8 cellular contexts compared by ENCODE assay signal in the genomic region with DNA sequence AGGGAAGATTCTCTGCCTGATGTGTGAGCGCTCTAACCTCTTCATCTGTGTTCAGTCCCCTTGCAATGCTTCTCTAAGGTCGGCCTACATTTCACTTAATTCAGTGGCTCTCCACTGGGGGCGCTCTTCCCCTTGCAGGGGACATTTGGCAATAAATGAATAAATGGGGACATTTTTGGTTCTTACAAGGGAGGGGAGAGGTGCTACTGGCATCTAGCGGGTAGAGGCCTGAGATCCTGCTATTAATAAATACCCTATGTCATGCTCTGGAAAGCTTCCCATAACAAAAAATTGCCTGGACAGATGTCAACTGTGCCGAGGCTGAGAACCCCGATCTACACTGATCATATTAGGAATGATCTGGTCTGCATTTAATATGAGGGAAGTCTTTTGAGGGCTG. TPM values are rescaled to one million over a fixed set of nuclear protein-coding genes. Genes with fewer than 3 reads are reported as not detected.
DNase-seq lines count a peak whose midpoint lies in the region; ATAC-seq and TF ChIP-seq lines count a peak whose summit lies in the region.

No MANE protein-coding gene starts in this region.

- POLR2A ChIA-PET in CD4-positive, alpha-beta memory T cell (lab: Charles Lee; ENCODE audit: partially characterized antibody) = no interaction called here

- TF ChIP-seq POLR2A in Peyer's patch (IDR thresholded peaks at IDR 0.05) = no peak

- DNase-seq in CD4-positive, alpha-beta memory T cell = peak in 4 of 5 donors; percentile 43 to 46 (median 44)
- DNase-seq in HL-60 (ENCODE audit: low read depth in 1 of 2, low spot score in 1 of 2) (peak; percentile 66), Peyer's patch (peak; percentile 28 to 77 (median 59)), glomerular visceral epithelial cell (ENCODE audit: extremely low spot score) (peak; percentile 57), putamen (ENCODE audit: low spot score) (peak; percentile 24)
- DNase-seq in activated T-helper 2 cell treated with anti-CD3 and anti-CD28 coated beads, Interferon-gamma antibody, Interleukin-2, Interleukin-4, amounts not matched to agents 10 μg/mL and 5 μg/mL and 100 μg/mL, durations not matched to agents 14 hours and 24 hours and 36 hours (ENCODE audit: low spot score) = peak; percentile 36

- TF ChIP-seq CTCF in HL-60 (IDR thresholded peaks at IDR 0.05; ENCODE audit: insufficient read depth, low read length) = peak; percentile 75
- peak; percentile 63 to 86 (median 72) for TF ChIP-seq CTCF in Peyer's patch (IDR thresholded peaks at IDR 0.05)

- H3K27me3 Mint-ChIP-seq in CD4-positive, alpha-beta memory T cell = peaks cover 4 to 6% of the 10 kb centered on the region in 2 donors
- H3K27me3 Mint-ChIP-seq in activated T-helper 2 cell treated with anti-CD3 and anti-CD28 coated beads, Interferon-gamma antibody, Interleukin-2, Interleukin-4, amounts not matched to agents 10 μg/mL and 5 μg/mL and 100 μg/mL, durations not matched to agents 14 hours and 24 hours and 36 hours (ENCODE audit: low read depth) = peaks cover 10% of the 10 kb centered on the region

- no peaks in the 10 kb centered on the region for H3K4me1 ChIP-seq in CD4-positive, alpha-beta memory T cell (ENCODE audit: insufficient read depth, low read length)
- no peaks in the 10 kb centered on the region for H3K4me1 ChIP-seq in Peyer's patch

- H3K9me3 Mint-ChIP-seq in CD4-positive, alpha-beta memory T cell = no peaks in the 10 kb centered on the region
- no peaks in the 10 kb centered on the region for H3K9me3 Mint-ChIP-seq in activated T-helper 2 cell treated with anti-CD3 and anti-CD28 coated beads, Interferon-gamma antibody, Interleukin-2, Interleukin-4, amounts not matched to agents 10 μg/mL and 5 μg/mL and 100 μg/mL, durations not matched to agents 14 hours and 24 hours and 36 hours

- no peak overlapping the region for H3K4me3 ChIP-seq in CD4-positive, alpha-beta memory T cell (ENCODE audit: low read length in 2 of 2)
- H3K4me3 ChIP-seq in HL-60 (replicated peaks; ENCODE audit: insufficient read depth, low read length) (no peak overlapping the region), Peyer's patch (no peak overlapping the region)

- no peak overlapping the region for H3K4me3 Mint-ChIP-seq in CD4-positive, alpha-beta memory T cell
- H3K4me3 Mint-ChIP-seq in activated T-helper 2 cell treated with anti-CD3 and anti-CD28 coated beads, Interferon-gamma antibody, Interleukin-2, Interleukin-4, amounts not matched to agents 10 μg/mL and 5 μg/mL and 100 μg/mL, durations not matched to agents 14 hours and 24 hours and 36 hours (ENCODE audit: low read depth) = no peak overlapping the region

- no peaks in the 10 kb centered on the region for H3K9me3 ChIP-seq in CD4-positive, alpha-beta memory T cell (ENCODE audit: control insufficient read depth in 1 of 2, low read length in 2 of 2)
- no peaks in the 10 kb centered on the region for H3K9me3 ChIP-seq in Peyer's patch

- H3K27ac Mint-ChIP-seq in CD4-positive, alpha-beta memory T cell = no peak overlapping the region
- no peak overlapping the region for H3K27ac Mint-ChIP-seq in activated T-helper 2 cell treated with anti-CD3 and anti-CD28 coated beads, Interferon-gamma antibody, Interleukin-2, Interleukin-4, amounts not matched to agents 10 μg/mL and 5 μg/mL and 100 μg/mL, durations not matched to agents 14 hours and 24 hours and 36 hours

- no peaks in the 10 kb centered on the region for H3K27me3 ChIP-seq in CD4-positive, alpha-beta memory T cell (ENCODE audit: insufficient read depth, low read length)
- H3K27me3 ChIP-seq in HL-60 (ENCODE audit: insufficient read depth, poor library complexity, severe bottlenecking) (no peaks in the 10 kb centered on the region), Peyer's patch (no peaks in the 10 kb centered on the region)

- CTCF ChIA-PET in CD4-positive, alpha-beta memory T cell (lab: Charles Lee; ENCODE audit: partially characterized antibody) = interaction anchor here (1.0 to 1.6 kb wide), 2 partner anchors 19 to 343 kb away, joined by 3 to 5 read pairs; no protein-coding TSS in a partner anchor

- intact Hi-C loops in CD4-positive, alpha-beta memory T cell (cut with micrococcal nuclease) = no loop called here
- intact Hi-C loops in activated T-helper 2 cell treated with anti-CD3 and anti-CD28 coated beads, Interferon-gamma antibody, Interleukin-2, Interleukin-4, amounts not matched to agents 10 μg/mL and 5 μg/mL and 100 μg/mL, durations not matched to agents 14 hours and 24 hours and 36 hours (cut with micrococcal nuclease) = loop anchor here (2.0 to 5.0 kb wide), 2 partner anchors 163 to 345 kb away; no protein-coding TSS in a partner anchor

- peaks cover 0 to 2% (median under 1%) of the 10 kb centered on the region in 4 donors for H3K4me1 Mint-ChIP-seq in CD4-positive, alpha-beta memory T cell
- H3K4me1 Mint-ChIP-seq in activated T-helper 2 cell treated with anti-CD3 and anti-CD28 coated beads, Interferon-gamma antibody, Interleukin-2, Interleukin-4, amounts not matched to agents 10 μg/mL and 5 μg/mL and 100 μg/mL, durations not matched to agents 14 hours and 24 hours and 36 hours (ENCODE audit: low read depth) = no peaks in the 10 kb centered on the region

- ATAC-seq in GM21390 (IDR thresholded peaks at IDR 0.05; ENCODE audit: unreplicated experiment) (no peak), HG02763 (IDR thresholded peaks at IDR 0.05; ENCODE audit: unreplicated experiment) (no peak)

- no peak overlapping the region for H3K27ac ChIP-seq in CD4-positive, alpha-beta memory T cell (ENCODE audit: low read depth, low read length)
- no peak overlapping the region for H3K27ac ChIP-seq in HL-60 (replicated peaks)
- no peak overlapping the region for H3K27ac ChIP-seq in Peyer's patch

- no peaks in the 10 kb centered on the region for H3K36me3 ChIP-seq in CD4-positive, alpha-beta memory T cell (ENCODE audit: insufficient read depth, low read length)
- no peaks in the 10 kb centered on the region for H3K36me3 ChIP-seq in Peyer's patch

- no peaks in the 10 kb centered on the region for H3K36me3 Mint-ChIP-seq in CD4-positive, alpha-beta memory T cell
- no peaks in the 10 kb centered on the region for H3K36me3 Mint-ChIP-seq in activated T-helper 2 cell treated with anti-CD3 and anti-CD28 coated beads, Interferon-gamma antibody, Interleukin-2, Interleukin-4, amounts not matched to agents 10 μg/mL and 5 μg/mL and 100 μg/mL, durations not matched to agents 14 hours and 24 hours and 36 hours (ENCODE audit: low read depth)

RNA-seq across cellular contexts. Expression of gene DNAJC11, which starts 25.9 kb away (rescaled TPM):
- 10 to 100 TPM; 40.5 to 41.6 TPM for total RNA-seq in CD4-positive, alpha-beta memory T cell
- 10 to 100 TPM; 10.5 to 22.9 TPM for polyA plus RNA-seq in CD4-positive, alpha-beta memory T cell
- 100 to 1,000 TPM in 1 of 4 donors, 10 to 100 TPM in 3; 62.9 to 119 (median 63.4) TPM for total RNA-seq in Peyer's patch
- 69.6 and 74.0 TPM in 2 replicates for total RNA-seq in activated T-helper 2 cell treated with anti-CD3 and anti-CD28 coated beads, Interferon-gamma antibody, Interleukin-2, Interleukin-4, amounts not matched to agents 10 μg/mL and 5 μg/mL and 100 μg/mL, durations not matched to agents 14 hours and 24 hours and 36 hours

RNA-seq across cellular contexts. Expression of gene CAMTA1, which starts 57.7 kb away (rescaled TPM):
- total RNA-seq in CD4-positive, alpha-beta memory T cell = 10 to 100 TPM; 39.1 to 42.5 TPM
- polyA plus RNA-seq in CD4-positive, alpha-beta memory T cell = 100 to 1,000 TPM in 1 of 2 donors, 10 to 100 TPM in 1; 77.4 to 118 TPM
- total RNA-seq in Peyer's patch = 10 to 100 TPM; 57.4 to 88.3 (median 62.1) TPM
- 62.9 and 69.0 TPM in 2 replicates for total RNA-seq in activated T-helper 2 cell treated with anti-CD3 and anti-CD28 coated beads, Interferon-gamma antibody, Interleukin-2, Interleukin-4, amounts not matched to agents 10 μg/mL and 5 μg/mL and 100 μg/mL, durations not matched to agents 14 hours and 24 hours and 36 hours
